ENCODE assay signal across 22 cellular contexts in genomic region chr3:134685881-134686802, GRCh38. TPM values are rescaled to one million over a fixed set of nuclear protein-coding genes. Genes with fewer than 3 reads are reported as not detected.
A peak's percentile ranks its signal among the peaks of the same experiment; 100 is the strongest.
DNase-seq lines count a peak whose midpoint lies in the region; ATAC-seq and TF ChIP-seq lines count a peak whose summit lies in the region.
"Had no signal": no experiment of that assay in that cellular context is flagged by ENCODE, and none has a peak within 500 bp of the region (broad histone marks: within the 10 kb centered on the region; RNA-seq: fewer than 3 reads in every experiment).

No MANE protein-coding gene starts in this region.

- H3K9me3 ChIP-seq in IMR-90 (ENCODE audit: control insufficient read depth, insufficient read depth, low read length) (no peaks in the 10 kb centered on the region), mesenchymal stem cell (ENCODE audit: control insufficient read depth, low read length) (no peaks in the 10 kb centered on the region), OCI-LY7 (ENCODE audit: low read length) (no peaks in the 10 kb centered on the region)

- peak overlapping the region; percentile 11; the same call in 1 of the 2 replicates for H3K4me2 ChIP-seq in IMR-90 (ENCODE audit: low read depth, low read length)
- H3K4me2 ChIP-seq in mesenchymal stem cell (ENCODE audit: low read length, poor library complexity, severe bottlenecking): no peak overlapping the region
- H3K4me2 ChIP-seq in OCI-LY7 (ENCODE audit: low read length): no peak overlapping the region

- H4K8ac ChIP-seq in IMR-90 (ENCODE audit: low read depth in 2 of 2, low read length in 2 of 2) (peak overlapping the region in 1 of 2 experiments; percentile 39; a peak in 1 of 4 replicates), mesenchymal stem cell (ENCODE audit: low read length) (no peak overlapping the region)

- H3K14ac ChIP-seq in IMR-90 (replicated peaks; ENCODE audit: low read depth, low read length) (0 out of 2 replicates have a peak overlapping the region, but pooled peaks have one; percentile 54), mesenchymal stem cell (ENCODE audit: low read length in 2 of 2) (no peak overlapping the region)

- intact Hi-C loops in IMR-90 (cut with micrococcal nuclease) (no loop called here), OCI-LY7 (cut with micrococcal nuclease; ENCODE audit: unreplicated experiment) (no loop called here)

- H3K27ac ChIP-seq in IMR-90 (ENCODE audit: insufficient read depth, low read length) (peak overlapping the region; percentile 32; the same call in 1 of the 2 replicates), mesenchymal stem cell (ENCODE audit: low read length, poor library complexity, severe bottlenecking) (no peak overlapping the region), OCI-LY7 (ENCODE audit: low read depth, low read length, poor library complexity, severe bottlenecking) (no peak overlapping the region)

- peak overlapping the region; percentile 77 for H2AK9ac ChIP-seq in IMR-90 (replicated peaks; ENCODE audit: low read depth, low read length, poor library complexity)

- ATAC-seq in IMR-90 (ENCODE audit: low read depth) (peak; percentile 98), HG03045 (IDR thresholded peaks at IDR 0.05; ENCODE audit: unreplicated experiment) (no peak)
- ATAC-seq: stimulated activated naive B cell treated with anti-CD40 and anti-IgM and Interleukin-4, amounts not matched to agents 10 μg/mL and 1 μg/mL and 100 μg/mL, for 72 hours had no signal

- H2BK5ac ChIP-seq in IMR-90 (ENCODE audit: low read depth, low read length, poor library complexity, severe bottlenecking) (peak overlapping the region; percentile 64), mesenchymal stem cell (ENCODE audit: low read depth, low read length, poor library complexity, severe bottlenecking) (no peak overlapping the region)

- H3K9me2 ChIP-seq in OCI-LY7 (ENCODE audit: insufficient read depth, low read length): no peaks in the 10 kb centered on the region

- H3K23ac ChIP-seq in IMR-90 (ENCODE audit: low read depth, low read length) (peak overlapping the region; percentile 0; the same call in 1 of the 2 replicates), mesenchymal stem cell (ENCODE audit: low read length in 2 of 2) (no peak overlapping the region)

- H3K18ac ChIP-seq in IMR-90 (ENCODE audit: low read depth, low read length): peak overlapping the region; percentile 16; the same call in 1 of the 2 replicates
- no peak overlapping the region for H3K18ac ChIP-seq in mesenchymal stem cell (ENCODE audit: low read depth in 1 of 2, low read length in 2 of 2)

- no TSS peak for BruUV-seq in IMR-90 (replicated peaks; lab: Mats Ljungman, UMichigan)
- no TSS peak for BruUV-seq in OCI-LY7 (replicated peaks; lab: Mats Ljungman, UMichigan)

- H2AFZ ChIP-seq in IMR-90 (replicated peaks; ENCODE audit: low read length, poor library complexity) (peak overlapping the region; percentile 71), mesenchymal stem cell (ENCODE audit: low read depth, low read length) (no peak overlapping the region), OCI-LY7 (ENCODE audit: low read length) (no peak overlapping the region)

- H3K79me2 ChIP-seq in OCI-LY7 (ENCODE audit: insufficient read depth, low read depth, low read length): no peaks in the 10 kb centered on the region

- no peak overlapping the region for H3K4me3 ChIP-seq in AG04449 (ENCODE audit: low read depth, low read length)
- H3K4me3 ChIP-seq in IMR-90 (ENCODE audit: insufficient read depth, low read depth, low read length): no peak overlapping the region
- H3K4me3 ChIP-seq in choroid plexus epithelial cell (ENCODE audit: low read depth, low read length): no peak overlapping the region
- H3K4me3 ChIP-seq in mesenchymal stem cell (ENCODE audit: insufficient read depth in 1 of 2, low read depth in 1 of 2, low read length in 2 of 2): peak overlapping the region in 1 of 2 experiments; percentile 3
- H3K4me3 ChIP-seq in OCI-LY7 (ENCODE audit: low read depth, low read length, poor library complexity, severe bottlenecking): no peak overlapping the region

- in situ Hi-C loops in IMR-90 (cut with MboI; ENCODE audit: low sequenced_read_pairs): no loop called here

- H3K9ac ChIP-seq in IMR-90 (ENCODE audit: low read depth, low read length) (no peak overlapping the region), mesenchymal stem cell (ENCODE audit: low read length) (peak overlapping the region; percentile 39)

- no peak overlapping the region for H2BK12ac ChIP-seq in mesenchymal stem cell (ENCODE audit: low read length in 2 of 2)

- no peaks in the 10 kb centered on the region for H4K20me1 ChIP-seq in IMR-90 (ENCODE audit: insufficient read depth, low read length)
- no peaks in the 10 kb centered on the region for H4K20me1 ChIP-seq in OCI-LY7 (ENCODE audit: insufficient read depth, low read length)

- H3K56ac ChIP-seq in IMR-90 (ENCODE audit: extremely low read depth, insufficient read depth, low read length): no peak overlapping the region

- H2AK5ac ChIP-seq in IMR-90 (ENCODE audit: low read depth, low read length): 0 out of 2 replicates have a peak overlapping the region, but pooled peaks have one; percentile 18
- H2AK5ac ChIP-seq in mesenchymal stem cell (ENCODE audit: low read length, severe bottlenecking): no peak overlapping the region

- H4K91ac ChIP-seq in IMR-90 (ENCODE audit: insufficient read depth, low read depth, low read length): peak overlapping the region; percentile 58
- no peak overlapping the region for H4K91ac ChIP-seq in mesenchymal stem cell (ENCODE audit: low read length)

- TF ChIP-seq CTCF in AG04449 (IDR thresholded peaks at IDR 0.05; ENCODE audit: insufficient read depth, low read length, missing control alignments) (no peak), IMR-90 (conservative IDR thresholded peaks at IDR 0.05; ENCODE audit: low read depth, low read length) (no peak), choroid plexus epithelial cell (conservative IDR thresholded peaks at IDR 0.05; ENCODE audit: low read depth, low read length) (no peak), OCI-LY7 (conservative IDR thresholded peaks at IDR 0.05; ENCODE audit: low read length) (no peak)

- no peaks in the 10 kb centered on the region for H3K36me3 ChIP-seq in IMR-90 (ENCODE audit: control insufficient read depth, insufficient read depth, low read length)
- no peaks in the 10 kb centered on the region for H3K36me3 ChIP-seq in mesenchymal stem cell (ENCODE audit: control insufficient read depth in 1 of 2, insufficient read depth in 2 of 2, low read depth in 1 of 2, low read length in 2 of 2)
- H3K36me3 ChIP-seq in OCI-LY7 (ENCODE audit: insufficient read depth, low read length): no peaks in the 10 kb centered on the region

- H3K4ac ChIP-seq in IMR-90 (ENCODE audit: low read depth, low read length) (peak overlapping the region; percentile 27; the same call in 1 of the 2 replicates), mesenchymal stem cell (ENCODE audit: low read depth in 1 of 2, low read length in 2 of 2) (no peak overlapping the region)

- H3K27me3 ChIP-seq in IMR-90 (ENCODE audit: control insufficient read depth, insufficient read depth, low read length) (no peaks in the 10 kb centered on the region), mesenchymal stem cell (ENCODE audit: control insufficient read depth in 1 of 2, insufficient read depth in 1 of 2, low read length in 2 of 2) (peaks cover 0 to 2% of the 10 kb centered on the region in 2 experiments)

- dilution Hi-C loops in IMR-90 (cut with HindIII; ENCODE audit: low sequenced_read_pairs, unreplicated experiment): no loop called here

- peak overlapping the region; percentile 36; the same call in 1 of the 2 replicates for H2BK20ac ChIP-seq in IMR-90 (ENCODE audit: low read depth, low read length)

- peaks cover 8% of the 10 kb centered on the region for H3K4me1 ChIP-seq in IMR-90 (ENCODE audit: control insufficient read depth, insufficient read depth, low read length)
- no peaks in the 10 kb centered on the region for H3K4me1 ChIP-seq in mesenchymal stem cell (ENCODE audit: control insufficient read depth, insufficient read depth, low read depth, low read length)
- H3K4me1 ChIP-seq in OCI-LY7 (ENCODE audit: insufficient read depth, low read length, poor library complexity, severe bottlenecking): no peaks in the 10 kb centered on the region

- H3K79me1 ChIP-seq in IMR-90 (ENCODE audit: low read depth in 1 of 2, low read length in 2 of 2): no peaks in the 10 kb centered on the region
- H3K79me1 ChIP-seq in mesenchymal stem cell (replicated peaks; ENCODE audit: low read length, poor library complexity, severe bottlenecking): no peaks in the 10 kb centered on the region

- peak; percentile 63 for DNase-seq in AG04449 (ENCODE audit: low read depth, low spot score)
- DNase-seq in IMR-90: peak; percentile 95
- DNase-seq in choroid plexus epithelial cell (ENCODE audit: low read depth): peak; percentile 79
- DNase-seq in mesenchymal stem cell: peak; percentile 11
- no peak for DNase-seq in OCI-LY7 (ENCODE audit: low spot score)
- DNase-seq in H4 (ENCODE audit: low spot score): no peak
- DNase-seq in NCI-H345 treated with DMSO at 0.1 percent for 48 hours (lab: John Stamatoyannopoulos, UW; ENCODE audit: unreplicated experiment): no peak
- DNase-seq: activated CD4-positive, alpha-beta T cell treated with anti-CD3 and anti-CD28 coated beads, Interleukin-2, amount 50 U/mL, for 1 hour; activated naive CD8-positive, alpha-beta T cell treated with anti-CD3 and anti-CD28 coated beads for 36 hours; activated T-cell treated with anti-CD3 and anti-CD28 coated beads, Interleukin-2, amount 50 U/mL, for 1 hour; Calu3; endodermal cell; glutamatergic neuron; midbrain; NCI-H446; small intestine; stimulated activated naive B cell treated with anti-CD40 and anti-IgM and Interleukin-4, amounts not matched to agents 10 μg/mL and 1 μg/mL and 100 μg/mL, for 72 hours; trophoblast cell had no signal

- TF ChIP-seq POLR2A in IMR-90 (IDR thresholded peaks at IDR 0.05; ENCODE audit: low read depth, low read length): no peak

- H3K9me1 ChIP-seq in IMR-90 (ENCODE audit: insufficient read depth, low read length): no peaks in the 10 kb centered on the region

- H4K5ac ChIP-seq in IMR-90 (ENCODE audit: low read depth, low read length): no peak overlapping the region; the same call in 1 of the 2 replicates

- H2BK120ac ChIP-seq in IMR-90 (ENCODE audit: low read depth, low read length) (peak overlapping the region; percentile 64), mesenchymal stem cell (ENCODE audit: low read depth, low read length) (no peak overlapping the region)

- TF ChIP-seq RAD21 in IMR-90 (IDR thresholded peaks at IDR 0.05; ENCODE audit: low read length): no peak

- POLR2A ChIA-PET in AG04449 (lab: Yijun Ruan, JAX): interaction anchor here (1.6 kb wide), 1 partner anchor 22 kb away, joined by 5 read pairs; no protein-coding TSS in a partner anchor
- POLR2A ChIA-PET in IMR-90 (lab: Charles Lee; ENCODE audit: unreplicated experiment): no interaction called here
- POLR2A ChIA-PET in OCI-LY7 (lab: Charles Lee): no interaction called here

- 0 out of 3 replicates have a peak overlapping the region, but pooled peaks have one; percentile 54 for H2BK15ac ChIP-seq in IMR-90 (ENCODE audit: low read depth, low read length)
- H2BK15ac ChIP-seq in mesenchymal stem cell (ENCODE audit: low read depth, poor library complexity, severe bottlenecking): no peak overlapping the region

- WGBS in IMR-90 (ENCODE audit: extremely low coverage in 2 of 2, insufficient read length in 1 of 2), 2 experiments: no CpG with 5 or more reads among the region's 8 CpGs
- 67% methylated on average over 8 of the region's 8 CpGs for WGBS in mesenchymal stem cell

- CTCF ChIA-PET in AG04449 (lab: Yijun Ruan, JAX): interaction anchor here (0.8 to 1.3 kb wide), 5 partner anchors 8 to 86 kb away, joined by 3 to 5 read pairs (median 3); no protein-coding TSS in a partner anchor
- CTCF ChIA-PET in IMR-90 (lab: Yijun Ruan, JAX): no interaction called here
- CTCF ChIA-PET in OCI-LY7 (lab: Charles Lee; ENCODE audit: unreplicated experiment): no interaction called here

RNA-seq across cellular contexts. Expression of gene KY, which starts 35.3 kb away (rescaled TPM):
- total RNA-seq in IMR-90 (2012; rRNA removed) (under 0.01 TPM in 2 replicates), OCI-LY7 (2022) (not detected in 2 replicates)
- polyA plus RNA-seq in IMR-90 (2012; rRNA removed): 0.04 and 0.09 TPM in 2 replicates
- 0.02 TPM in 2 replicates for polyA plus RNA-seq in IMR-90 (2012; cell fraction: cytosol; rRNA removed)
- polyA plus RNA-seq in IMR-90 (2012; cell fraction: nucleus; rRNA removed; ENCODE audit: low replicate concordance): 0.02 and 0.04 TPM in 2 replicates
- polyA plus RNA-seq in mesenchymal stem cell (2013, experiment 1 of 2): not detected
- not detected for polyA plus RNA-seq in mesenchymal stem cell (2013, experiment 2 of 2)
- total RNA-seq in OCI-LY7 (2014; rRNA removed; shearing (Covaris generic)): not detected in 2 replicates
- total RNA-seq in H4 (2014; rRNA removed; shearing (Covaris generic)): 0.04 TPM in 1 of 2 replicates, not detected in the other
- total RNA-seq: A673; activated naive CD8-positive, alpha-beta T cell treated with anti-CD3 and anti-CD28 coated beads for 36 hours; Calu3; endodermal cell; osteocyte; SK-MEL-5 had no signal

Comparison
In these comparisons a context has a peak if more than half of its experiments do, and no peak if none do; other contexts are left out.
1. DNase-seq: peak in AG04449 (single experiment), IMR-90 (single experiment), choroid plexus epithelial cell (single experiment) and mesenchymal stem cell (single experiment); none in OCI-LY7 (single experiment), H4 (single experiment) and NCI-H345 treated with DMSO at 0.1 percent for 48 hours (single experiment).